In the genomic region with DNA sequence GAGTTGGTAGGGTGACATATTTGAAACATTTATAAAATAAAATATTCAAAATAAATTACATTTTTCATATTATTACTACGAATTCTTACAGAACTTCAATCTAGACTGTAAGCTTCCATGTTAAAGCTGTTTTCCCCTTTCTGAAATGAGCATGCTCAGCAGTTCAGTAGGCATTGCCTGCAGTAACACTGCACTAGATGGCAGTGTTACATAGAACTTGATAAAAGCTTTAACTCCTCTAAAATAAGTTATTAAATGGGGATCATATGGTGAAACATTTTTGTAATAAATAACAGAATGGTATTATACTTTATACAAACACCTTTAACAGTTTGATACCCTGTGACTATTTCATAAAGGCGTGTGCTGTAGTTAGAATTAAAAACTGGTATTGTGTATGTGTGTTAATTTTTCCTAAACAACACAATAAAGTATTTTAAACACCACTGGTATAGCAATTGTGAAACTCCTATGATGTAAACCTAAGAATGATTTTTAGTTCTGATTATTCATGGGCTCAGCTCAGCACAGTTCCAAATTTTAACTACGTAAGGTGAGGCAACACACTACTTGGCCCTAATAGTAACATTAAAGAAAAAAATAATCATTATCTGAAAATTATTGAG, we compare ENCODE assay signal across 8 cellular contexts. TPM values are rescaled to one million over a fixed set of nuclear protein-coding genes. Genes with fewer than 3 reads are reported as not detected.
DNase-seq lines count a peak whose midpoint lies in the region; ATAC-seq and FAIRE-seq lines count a peak whose summit lies in the region.

No MANE protein-coding gene starts in this region.

- no peak overlapping the region for H3K27ac ChIP-seq in right cardiac atrium (ENCODE audit: low read length)

- H3K27me3 ChIP-seq in right cardiac atrium (ENCODE audit: control insufficient read depth, insufficient read depth) = no peaks in the 10 kb centered on the region

- H3K27me3 Mint-ChIP-seq in activated naive CD8-positive, alpha-beta T cell treated with anti-CD3 and anti-CD28 coated beads, Interleukin-2, amount 50 U/mL, for 24 hours = no peaks in the 10 kb centered on the region
- H3K27me3 Mint-ChIP-seq in stimulated activated naive B cell treated with anti-CD40 and anti-IgM and Interleukin-4, amounts not matched to agents 10 μg/mL and 1 μg/mL and 100 μg/mL, for 72 hours = no peaks in the 10 kb centered on the region

- H3K9me3 Mint-ChIP-seq in activated naive CD8-positive, alpha-beta T cell treated with anti-CD3 and anti-CD28 coated beads, Interleukin-2, amount 50 U/mL, for 24 hours = peaks cover 8% of the 10 kb centered on the region
- H3K9me3 Mint-ChIP-seq in stimulated activated naive B cell treated with anti-CD40 and anti-IgM and Interleukin-4, amounts not matched to agents 10 μg/mL and 1 μg/mL and 100 μg/mL, for 72 hours = peaks cover 0 to 3% of the 10 kb centered on the region in 2 donors

- peak; percentile 95 for FAIRE-seq in A204.1 (lab: Jason Lieb, UNC)

- DNase-seq in GDM1 (lab: John Stamatoyannopoulos, UW) (peak; percentile 57), NCI-H1417 treated with DMSO at 0.1 percent for 48 hours (lab: John Stamatoyannopoulos, UW) (peak; percentile 31), right cardiac atrium (no peak), occipital lobe (lab: John Stamatoyannopoulos, UW) (no peak)
- DNase-seq in activated naive CD8-positive, alpha-beta T cell treated with anti-CD3 and anti-CD28 coated beads, Interleukin-2, amount 50 U/mL, for 24 hours = no peak
- DNase-seq in stimulated activated naive B cell treated with anti-CD40 and anti-IgM and Interleukin-4, amounts not matched to agents 10 μg/mL and 1 μg/mL and 100 μg/mL, for 72 hours = peak; percentile 24

- intact Hi-C loops in right cardiac atrium (cut with DNase I) = loop anchor here (2.0 to 10.0 kb wide), 4 partner anchors 92 to 168 kb away; no protein-coding TSS in a partner anchor

- no peak overlapping the region for H3K4me3 Mint-ChIP-seq in activated naive CD8-positive, alpha-beta T cell treated with anti-CD3 and anti-CD28 coated beads, Interleukin-2, amount 50 U/mL, for 24 hours
- H3K4me3 Mint-ChIP-seq in stimulated activated naive B cell treated with anti-CD40 and anti-IgM and Interleukin-4, amounts not matched to agents 10 μg/mL and 1 μg/mL and 100 μg/mL, for 72 hours = no peak overlapping the region

- no peaks in the 10 kb centered on the region for H3K4me1 ChIP-seq in right cardiac atrium (ENCODE audit: control insufficient read depth, insufficient read depth, low read length)

- H3K36me3 Mint-ChIP-seq in activated naive CD8-positive, alpha-beta T cell treated with anti-CD3 and anti-CD28 coated beads, Interleukin-2, amount 50 U/mL, for 24 hours (ENCODE audit: low read depth) = peaks cover 39% of the 10 kb centered on the region
- peaks cover 29 to 45% of the 10 kb centered on the region in 2 donors for H3K36me3 Mint-ChIP-seq in stimulated activated naive B cell treated with anti-CD40 and anti-IgM and Interleukin-4, amounts not matched to agents 10 μg/mL and 1 μg/mL and 100 μg/mL, for 72 hours

- H3K9me3 ChIP-seq in right cardiac atrium (ENCODE audit: control insufficient read depth, low read length) = peaks cover 3% of the 10 kb centered on the region

- no peak overlapping the region for H3K4me3 ChIP-seq in right cardiac atrium (ENCODE audit: low read length)

- WGBS in right cardiac atrium = 66% methylated on average over 3 of the region's 3 CpGs

- ATAC-seq in HG02588 (IDR thresholded peaks at IDR 0.05; ENCODE audit: unreplicated experiment) (peak; percentile 60), right cardiac atrium (peak; percentile 62 to 71)
- peak; percentile 69 for ATAC-seq in activated naive CD8-positive, alpha-beta T cell treated with anti-CD3 and anti-CD28 coated beads, Interleukin-2, amount 50 U/mL, for 24 hours
- ATAC-seq in stimulated activated naive B cell treated with anti-CD40 and anti-IgM and Interleukin-4, amounts not matched to agents 10 μg/mL and 1 μg/mL and 100 μg/mL, for 72 hours (replicated peaks) = peak; percentile 75 to 79

- H3K27ac Mint-ChIP-seq in activated naive CD8-positive, alpha-beta T cell treated with anti-CD3 and anti-CD28 coated beads, Interleukin-2, amount 50 U/mL, for 24 hours = peak overlapping the region; percentile 85
- H3K27ac Mint-ChIP-seq in stimulated activated naive B cell treated with anti-CD40 and anti-IgM and Interleukin-4, amounts not matched to agents 10 μg/mL and 1 μg/mL and 100 μg/mL, for 72 hours = peak overlapping the region; percentile 47

- H3K4me1 Mint-ChIP-seq in activated naive CD8-positive, alpha-beta T cell treated with anti-CD3 and anti-CD28 coated beads, Interleukin-2, amount 50 U/mL, for 24 hours = peaks cover 76% of the 10 kb centered on the region
- peaks cover 34 to 66% of the 10 kb centered on the region in 2 donors for H3K4me1 Mint-ChIP-seq in stimulated activated naive B cell treated with anti-CD40 and anti-IgM and Interleukin-4, amounts not matched to agents 10 μg/mL and 1 μg/mL and 100 μg/mL, for 72 hours

RNA-seq across cellular contexts. Expression of gene GPR18, which starts 11.6 kb away (rescaled TPM):
- under 1 TPM in 2 of 4 donors, not detected in 2; 0.21 to 0.37 TPM for total RNA-seq in right cardiac atrium
- polyA plus RNA-seq in right cardiac atrium = not detected
- total RNA-seq in occipital lobe = not detected

RNA-seq across cellular contexts. Expression of gene GPR183, which starts 37.5 kb away (rescaled TPM):
- total RNA-seq in right cardiac atrium (10 to 100 TPM in 2 of 4 donors, 1 to 10 TPM in 2; 9.7 to 20.7 (median 13.5) TPM), occipital lobe (3.1 TPM)
- polyA plus RNA-seq in right cardiac atrium = 14.5 TPM

Comparison
In these comparisons a context has a peak if more than half of its experiments do, and no peak if none do; other contexts are left out.
1. DNase-seq: peak in GDM1 (single experiment), NCI-H1417 treated with DMSO at 0.1 percent for 48 hours (single experiment) and stimulated activated naive B cell treated with anti-CD40 and anti-IgM and Interleukin-4, amounts not matched to agents 10 μg/mL and 1 μg/mL and 100 μg/mL, for 72 hours (single experiment); none in activated naive CD8-positive, alpha-beta T cell treated with anti-CD3 and anti-CD28 coated beads, Interleukin-2, amount 50 U/mL, for 24 hours (single experiment), right cardiac atrium (0 of 3) and occipital lobe (single experiment).
2. Peak in every context shown above with its lines, with median percentiles within 50 percentile points of each other: ATAC-seq.